9 cellular contexts compared by ENCODE assay signal in the genomic region with DNA sequence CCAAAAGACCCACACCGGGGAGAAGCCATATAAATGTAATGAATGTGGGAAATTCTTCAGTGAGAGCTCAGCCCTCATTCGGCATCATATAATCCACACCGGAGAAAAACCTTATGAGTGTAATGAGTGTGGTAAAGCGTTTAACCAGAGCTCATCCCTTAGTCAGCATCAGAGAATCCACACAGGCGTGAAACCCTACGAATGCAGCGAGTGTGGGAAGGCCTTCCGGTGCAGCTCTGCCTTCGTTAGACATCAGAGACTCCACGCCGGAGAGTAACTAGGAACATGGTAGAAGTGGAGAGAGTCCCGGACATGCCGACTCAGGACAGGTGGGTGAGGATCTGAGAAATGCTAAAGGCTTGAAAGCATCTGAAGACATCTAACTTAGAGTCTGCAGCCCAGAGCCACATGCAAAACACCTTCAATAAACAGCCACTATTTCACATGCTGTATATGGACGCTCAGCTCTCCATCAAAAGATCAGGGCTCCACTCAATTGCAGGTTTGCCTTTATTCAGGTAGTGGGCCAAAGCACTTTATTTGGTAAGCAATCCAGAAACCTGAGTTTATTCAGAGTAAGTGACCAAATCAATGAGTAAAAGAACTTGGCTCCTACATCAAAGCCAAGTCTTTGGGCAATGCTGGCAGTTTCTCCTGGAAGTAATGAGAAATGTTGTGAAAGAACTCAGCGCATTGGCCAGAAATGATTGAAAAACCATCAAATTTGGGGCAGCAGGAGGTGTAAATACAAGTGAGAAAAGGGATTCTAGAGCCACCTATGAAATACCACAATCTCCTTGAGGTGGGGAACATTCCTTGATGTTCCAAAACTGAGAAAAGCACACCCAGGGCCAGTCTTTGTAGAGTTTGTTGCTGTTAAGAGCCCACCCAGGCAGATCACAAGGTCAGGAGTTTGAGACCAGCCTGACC. TPM values are rescaled to one million over a fixed set of nuclear protein-coding genes. Genes with fewer than 3 reads are reported as not detected.
DNase-seq lines count a peak whose midpoint lies in the region; ATAC-seq and TF ChIP-seq lines count a peak whose summit lies in the region.
"Had no signal": no experiment of that assay in that cellular context is flagged by ENCODE, and none has a peak within 500 bp of the region (broad histone marks: within the 10 kb centered on the region; RNA-seq: fewer than 3 reads in every experiment).

No MANE protein-coding gene starts in this region.

- TF ChIP-seq CTCF in HEK293 (tag by site-specific recombination; IDR thresholded peaks at IDR 0.05) = no peak

- H3K4me1 ChIP-seq in HEK293 (ENCODE audit: control insufficient read depth, insufficient read depth, low read length) = no peaks in the 10 kb centered on the region

- peaks cover 5 to 92% of the 10 kb centered on the region in 2 experiments; a peak in 2 of 3 replicates for H3K36me3 ChIP-seq in HEK293 (ENCODE audit: control insufficient read depth in 2 of 2, insufficient read depth in 1 of 2, low read length in 2 of 2)

- CTCF ChIA-PET in HEK293 (lab: Yijun Ruan, JAX) = interaction anchor here (0.5 kb wide), 1 partner anchor 78 kb away, joined by 3 read pairs; no protein-coding TSS in a partner anchor

- DNase-seq in EL (peak; percentile 36), left lobe of liver (ENCODE audit: low spot score) (no peak), iPS-NIHi7 (ENCODE audit: extremely low spot score) (no peak), NCI-H1694 treated with DMSO at 0.1 percent for 48 hours (lab: John Stamatoyannopoulos, UW) (no peak), SK-N-DZ (ENCODE audit: low spot score) (no peak)
- DNase-seq in activated T-cell treated with anti-CD3 and anti-CD28 coated beads, Interleukin-2, amount 50 U/mL, for 48 hours = peak; percentile 67 to 73
- DNase-seq: OCI-M1 had no signal

- POLR2A ChIA-PET in HEK293 (lab: Yijun Ruan, JAX) = interaction anchor here (1.1 to 2.4 kb wide), 2 partner anchors 21 to 48 kb away, joined by 4 to 11 read pairs; a partner anchor contains a TSS

- no peak overlapping the region for H3K27ac ChIP-seq in HEK293 (ENCODE audit: extremely low read depth, low read depth, low read length)

- H3K9me3 ChIP-seq in HEK293 (ENCODE audit: control insufficient read depth, insufficient read depth, low read depth, low read length) = no peaks in the 10 kb centered on the region

- no peak overlapping the region for H3K4me3 ChIP-seq in HEK293 (ENCODE audit: low read depth, low read length)

- ATAC-seq in left lobe of liver (peak; percentile 52), HG03139 (IDR thresholded peaks at IDR 0.05; ENCODE audit: unreplicated experiment) (no peak)

TF ChIP-seq in HEK293, 187 proteins besides CTCF, POLR2A, EP300 and RAD21:
- TF ChIP-seq ZNF426 (tag by site-specific recombination; IDR thresholded peaks at IDR 0.05) (no peak), SETDB1 (IDR thresholded peaks at IDR 0.05; ENCODE audit: insufficient read length, low read length) (peak; percentile 92), ZNF416 (tag by site-specific recombination; IDR thresholded peaks at IDR 0.05) (no peak), ZNF2 (tag by site-specific recombination; IDR thresholded peaks at IDR 0.05) (no peak)
- TF ChIP-seq, protein P1, sequence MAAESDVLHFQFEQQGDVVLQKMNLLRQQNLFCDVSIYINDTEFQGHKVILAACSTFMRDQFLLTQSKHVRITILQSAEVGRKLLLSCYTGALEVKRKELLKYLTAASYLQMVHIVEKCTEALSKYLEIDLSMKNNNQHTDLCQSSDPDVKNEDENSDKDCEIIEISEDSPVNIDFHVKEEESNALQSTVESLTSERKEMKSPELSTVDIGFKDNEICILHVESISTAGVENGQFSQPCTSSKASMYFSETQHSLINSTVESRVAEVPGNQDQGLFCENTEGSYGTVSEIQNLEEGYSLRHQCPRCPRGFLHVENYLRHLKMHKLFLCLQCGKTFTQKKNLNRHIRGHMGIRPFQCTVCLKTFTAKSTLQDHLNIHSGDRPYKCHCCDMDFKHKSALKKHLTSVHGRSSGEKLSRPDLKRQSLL (tag by site-specific recombination; IDR thresholded peaks at IDR 0.05) = 0 out of 2 replicates have a peak, but pooled peaks have one; percentile 3

RNA-seq across cellular contexts. Expression of a gene that starts 6.0 kb away (rescaled TPM):
- 307 TPM for total RNA-seq in left lobe of liver
- polyA plus RNA-seq in SK-N-DZ (2014; cell fraction: cytosol; rRNA removed) = 1,887 and 2,362 TPM in 2 replicates
- 1,256 and 1,841 TPM in 2 replicates for polyA plus RNA-seq in SK-N-DZ (2014; cell fraction: nucleus; rRNA removed)

RNA-seq across cellular contexts. Expression of a gene that starts 6.1 kb away (rescaled TPM):
- 10.9 TPM for total RNA-seq in left lobe of liver
- 18.6 and 18.9 TPM in 2 replicates for polyA plus RNA-seq in SK-N-DZ (2014; cell fraction: cytosol; rRNA removed)
- polyA plus RNA-seq in SK-N-DZ (2014; cell fraction: nucleus; rRNA removed) = 30.0 and 36.0 TPM in 2 replicates

RNA-seq across cellular contexts. Expression of a gene that starts 21.0 kb away (rescaled TPM):
- 4.2 TPM for total RNA-seq in left lobe of liver
- 4.4 and 4.9 TPM in 2 replicates for polyA plus RNA-seq in SK-N-DZ (2014; cell fraction: cytosol; rRNA removed)
- 4.1 and 5.1 TPM in 2 replicates for polyA plus RNA-seq in SK-N-DZ (2014; cell fraction: nucleus; rRNA removed)

RNA-seq across cellular contexts. Expression of a gene that starts 48.2 kb away (rescaled TPM):
- 26.3 TPM for total RNA-seq in left lobe of liver
- polyA plus RNA-seq in SK-N-DZ (2014; cell fraction: cytosol; rRNA removed) = 26.4 TPM in 2 replicates
- polyA plus RNA-seq in SK-N-DZ (2014; cell fraction: nucleus; rRNA removed) = 65.9 and 66.7 TPM in 2 replicates

Comparison
In these comparisons a context has a peak if more than half of its experiments do, and no peak if none do; other contexts are left out.
1. DNase-seq: peak in EL (single experiment) and activated T-cell treated with anti-CD3 and anti-CD28 coated beads, Interleukin-2, amount 50 U/mL, for 48 hours (2 of 2); none in left lobe of liver (single experiment), iPS-NIHi7 (single experiment), NCI-H1694 treated with DMSO at 0.1 percent for 48 hours (single experiment) and SK-N-DZ (single experiment).